9 cellular contexts compared by ENCODE assay signal in genomic region chr3:114899186-114899931, GRCh38.
DNase-seq lines count a peak whose midpoint lies in the region; TF ChIP-seq lines count a peak whose summit lies in the region.
"Had no signal": no experiment of that assay in that cellular context is flagged by ENCODE, and none has a peak within 500 bp of the region (broad histone marks: within the 10 kb centered on the region; RNA-seq: fewer than 3 reads in every experiment).

No MANE protein-coding gene starts in this region.

- TF ChIP-seq CTCF in astrocyte of the spinal cord (IDR thresholded peaks at IDR 0.05; ENCODE audit: low read depth, low read length), result no peak
- no peak for TF ChIP-seq CTCF in RWPE1 (conservative IDR thresholded peaks at IDR 0.05; ENCODE audit: low read depth)

- no peak overlapping the region for H3K27ac ChIP-seq in RWPE1
- no peak overlapping the region for H3K27ac ChIP-seq in effector memory CD4-positive, alpha-beta T cell (ENCODE audit: insufficient read depth, low read length, poor library complexity, severe bottlenecking)
- H3K27ac ChIP-seq: C4-2B had no signal

- CTCF ChIA-PET in RWPE1 (lab: Yijun Ruan, JAX), result interaction anchor here (0.6 kb wide), 1 partner anchor 115 kb away, joined by 3 read pairs; no protein-coding TSS in a partner anchor

- peak; percentile 96 for DNase-seq in DMS153 (lab: John Stamatoyannopoulos, UW)
- peak; percentile 98 for DNase-seq in NCI-H146 treated with DMSO at 0.1 percent for 48 hours (lab: John Stamatoyannopoulos, UW; ENCODE audit: unreplicated experiment)
- peak; percentile 14 for DNase-seq in astrocyte of the spinal cord (ENCODE audit: low read depth, low spot score)
- peak; percentile 33 for DNase-seq in midbrain (lab: John Stamatoyannopoulos, UW)
- no peak for DNase-seq in RWPE1 (ENCODE audit: low spot score)
- no peak for DNase-seq in SIG-M5 (lab: John Stamatoyannopoulos, UW)
- no peak for DNase-seq in effector memory CD4-positive, alpha-beta T cell
- no peak for DNase-seq in Kasumi-1 (lab: John Stamatoyannopoulos, UW)

- no peaks in the 10 kb centered on the region for H3K36me3 ChIP-seq in effector memory CD4-positive, alpha-beta T cell (ENCODE audit: control insufficient read depth, insufficient read depth, low read length)

- in situ Hi-C loops in astrocyte of the spinal cord (cut with HindIII; ENCODE audit: low sequenced_read_pairs), result no loop called here

- H3K4me3 ChIP-seq in astrocyte of the spinal cord (ENCODE audit: low read depth, low read length), result no peak overlapping the region
- H3K4me3 ChIP-seq in effector memory CD4-positive, alpha-beta T cell (ENCODE audit: insufficient read depth, low read depth, low read length, poor library complexity, severe bottlenecking), result no peak overlapping the region

- H3K9me3 ChIP-seq in effector memory CD4-positive, alpha-beta T cell (ENCODE audit: control insufficient read depth, low read length), result no peaks in the 10 kb centered on the region

- POLR2A ChIA-PET in RWPE1 (lab: Yijun Ruan, JAX; ENCODE audit: low non-redundant PET), result no interaction called here

- H3K4me1 ChIP-seq in effector memory CD4-positive, alpha-beta T cell (ENCODE audit: control insufficient read depth, insufficient read depth, low read length, poor library complexity, severe bottlenecking), result no peaks in the 10 kb centered on the region

- H3K27me3 ChIP-seq in effector memory CD4-positive, alpha-beta T cell (replicated peaks; ENCODE audit: control insufficient read depth, insufficient read depth, low read length, poor library complexity, severe bottlenecking), result no peaks in the 10 kb centered on the region

Comparison
In these comparisons a context has a peak if more than half of its experiments do, and no peak if none do; other contexts are left out.
1. DNase-seq: peak in DMS153 (single experiment), NCI-H146 treated with DMSO at 0.1 percent for 48 hours (single experiment), astrocyte of the spinal cord (single experiment) and midbrain (single experiment); none in RWPE1 (single experiment), SIG-M5 (single experiment), effector memory CD4-positive, alpha-beta T cell (0 of 3) and Kasumi-1 (0 of 2).